Comparison of ENCODE assay signal across 1 cellular context in the genomic region with DNA sequence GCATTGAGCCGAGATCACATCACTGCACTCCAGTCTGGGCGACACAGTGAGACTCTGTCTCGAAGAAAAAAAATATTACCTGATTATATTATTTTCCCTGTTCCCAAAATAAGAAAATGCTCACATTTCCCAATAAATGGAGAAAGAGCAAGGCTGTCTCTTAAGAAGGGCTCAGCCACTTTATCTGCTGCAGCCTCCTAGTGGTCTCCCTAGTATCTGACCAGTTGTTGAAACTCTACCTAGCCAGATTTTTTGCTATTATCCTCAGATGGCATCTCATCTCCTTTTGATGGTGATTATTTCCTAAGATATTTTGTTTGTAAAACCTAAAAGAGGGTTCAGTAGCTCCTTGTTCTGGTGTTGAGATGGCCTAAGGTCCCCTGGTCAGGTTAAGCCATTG.
TF ChIP-seq lines count a peak whose summit lies in the region.

No MANE protein-coding gene starts in this region.

TF ChIP-seq in HepG2, 621 proteins besides CTCF, POLR2A, EP300 and RAD21:
- TF ChIP-seq, protein P1, sequence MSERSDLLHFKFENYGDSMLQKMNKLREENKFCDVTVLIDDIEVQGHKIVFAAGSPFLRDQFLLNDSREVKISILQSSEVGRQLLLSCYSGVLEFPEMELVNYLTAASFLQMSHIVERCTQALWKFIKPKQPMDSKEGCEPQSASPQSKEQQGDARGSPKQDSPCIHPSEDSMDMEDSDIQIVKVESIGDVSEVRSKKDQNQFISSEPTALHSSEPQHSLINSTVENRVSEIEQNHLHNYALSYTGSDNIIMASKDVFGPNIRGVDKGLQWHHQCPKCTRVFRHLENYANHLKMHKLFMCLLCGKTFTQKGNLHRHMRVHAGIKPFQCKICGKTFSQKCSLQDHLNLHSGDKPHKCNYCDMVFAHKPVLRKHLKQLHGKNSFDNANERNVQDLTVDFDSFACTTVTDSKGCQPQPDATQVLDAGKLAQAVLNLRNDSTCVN (CRISPR knock-in tag; IDR thresholded peaks at IDR 0.05; ENCODE audit: borderline replicate concordance), result no peak
- TF ChIP-seq HNF4A (CRISPR knock-in tag; IDR thresholded peaks at IDR 0.05), result no peak
- TF ChIP-seq BCL6 (CRISPR knock-in tag; IDR thresholded peaks at IDR 0.05), result no peak
- TF ChIP-seq, protein P2, sequence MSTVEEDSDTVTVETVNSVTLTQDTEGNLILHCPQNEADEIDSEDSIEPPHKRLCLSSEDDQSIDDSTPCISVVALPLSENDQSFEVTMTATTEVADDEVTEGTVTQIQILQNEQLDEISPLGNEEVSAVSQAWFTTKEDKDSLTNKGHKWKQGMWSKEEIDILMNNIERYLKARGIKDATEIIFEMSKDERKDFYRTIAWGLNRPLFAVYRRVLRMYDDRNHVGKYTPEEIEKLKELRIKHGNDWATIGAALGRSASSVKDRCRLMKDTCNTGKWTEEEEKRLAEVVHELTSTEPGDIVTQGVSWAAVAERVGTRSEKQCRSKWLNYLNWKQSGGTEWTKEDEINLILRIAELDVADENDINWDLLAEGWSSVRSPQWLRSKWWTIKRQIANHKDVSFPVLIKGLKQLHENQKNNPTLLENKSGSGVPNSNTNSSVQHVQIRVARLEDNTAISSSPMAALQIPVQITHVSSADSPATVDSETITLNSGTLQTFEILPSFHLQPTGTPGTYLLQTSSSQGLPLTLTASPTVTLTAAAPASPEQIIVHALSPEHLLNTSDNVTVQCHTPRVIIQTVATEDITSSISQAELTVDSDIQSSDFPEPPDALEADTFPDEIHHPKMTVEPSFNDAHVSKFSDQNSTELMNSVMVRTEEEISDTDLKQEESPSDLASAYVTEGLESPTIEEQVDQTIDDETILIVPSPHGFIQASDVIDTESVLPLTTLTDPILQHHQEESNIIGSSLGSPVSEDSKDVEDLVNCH (CRISPR knock-in tag; IDR thresholded peaks at IDR 0.05), result no peak
